ENCODE assay signal across 8 cellular contexts in the genomic region with DNA sequence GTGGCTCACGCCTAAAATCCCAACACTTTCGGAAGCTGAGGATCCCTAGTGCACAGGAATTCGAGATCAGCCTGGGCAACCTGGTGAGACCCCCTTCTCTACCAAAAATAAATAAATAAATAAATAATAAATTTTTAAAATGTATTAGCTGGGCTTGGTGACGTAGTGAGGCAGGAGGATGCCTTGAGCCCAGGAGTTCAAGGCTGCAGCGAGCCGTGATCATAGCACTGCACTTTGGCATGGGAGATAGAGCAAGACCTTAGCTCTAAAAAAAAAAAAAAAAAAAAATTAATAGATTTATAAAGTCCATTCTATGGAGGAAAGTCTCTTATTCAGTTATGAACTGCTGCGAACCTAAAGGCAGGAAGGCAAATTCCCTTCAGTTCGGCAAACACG. TPM values are rescaled to one million over a fixed set of nuclear protein-coding genes. Genes with fewer than 3 reads are reported as not detected.
DNase-seq lines count a peak whose midpoint lies in the region; ATAC-seq and TF ChIP-seq lines count a peak whose summit lies in the region.

No MANE protein-coding gene starts in this region.

- TF ChIP-seq CTCF in ascending aorta (IDR thresholded peaks at IDR 0.05) (no peak), right lobe of liver (IDR thresholded peaks at IDR 0.05) (no peak), thyroid gland (IDR thresholded peaks at IDR 0.05) (no peak), GM20000 (IDR thresholded peaks at IDR 0.05; ENCODE audit: extremely low read depth, missing control alignments) (no peak)

- H3K4me3 ChIP-seq in ascending aorta (peak overlapping the region; percentile 96 to 98), right lobe of liver (peak overlapping the region; percentile 57 to 90 (median 75)), thyroid gland (replicated peaks in 1 of 3) (peak overlapping the region; percentile 86 to 98 (median 98))

- no peaks in the 10 kb centered on the region for H3K27me3 ChIP-seq in ascending aorta
- no peaks in the 10 kb centered on the region for H3K27me3 ChIP-seq in right lobe of liver
- no peaks in the 10 kb centered on the region for H3K27me3 ChIP-seq in thyroid gland

- peaks cover 0 to 20% of the 10 kb centered on the region in 2 donors for H3K4me1 ChIP-seq in ascending aorta
- peaks cover 0 to 27% (median 2%) of the 10 kb centered on the region in 4 donors for H3K4me1 ChIP-seq in right lobe of liver
- H3K4me1 ChIP-seq in thyroid gland, result peaks cover 5 to 13% of the 10 kb centered on the region in 2 donors

- peak overlapping the region; percentile 84 for H3K27ac Mint-ChIP-seq in activated CD8-positive, alpha-beta memory T cell treated with anti-CD3 and anti-CD28 coated beads, Interleukin-2, amount 10 ng/mL, durations not matched to agents 7 days and 5 days

- no peaks in the 10 kb centered on the region for H3K36me3 ChIP-seq in ascending aorta
- H3K36me3 ChIP-seq in right lobe of liver, result no peaks in the 10 kb centered on the region
- H3K36me3 ChIP-seq in thyroid gland, result no peaks in the 10 kb centered on the region

- H3K36me3 Mint-ChIP-seq in activated CD8-positive, alpha-beta memory T cell treated with anti-CD3 and anti-CD28 coated beads, Interleukin-2, amount 10 ng/mL, durations not matched to agents 7 days and 5 days, result no peaks in the 10 kb centered on the region

- no peak for TF ChIP-seq POLR2A in right lobe of liver (IDR thresholded peaks at IDR 0.05)
- no peak for TF ChIP-seq POLR2A in thyroid gland (IDR thresholded peaks at IDR 0.05)

- no peaks in the 10 kb centered on the region for H3K9me3 Mint-ChIP-seq in activated CD8-positive, alpha-beta memory T cell treated with anti-CD3 and anti-CD28 coated beads, Interleukin-2, amount 10 ng/mL, durations not matched to agents 7 days and 5 days (ENCODE audit: low read depth)

- H3K4me1 Mint-ChIP-seq in activated CD8-positive, alpha-beta memory T cell treated with anti-CD3 and anti-CD28 coated beads, Interleukin-2, amount 10 ng/mL, durations not matched to agents 7 days and 5 days, result peaks cover 12% of the 10 kb centered on the region

- 30% methylated on average over 9 of the region's 9 CpGs for WGBS in right lobe of liver (ENCODE audit: insufficient coverage, low coverage, low lambda C conversion rate, missing lambda C conversion rate)
- WGBS in thyroid gland, 2 donors, result 40 to 41% methylated on average over 9 of the region's 9 CpGs

- H3K4me3 Mint-ChIP-seq in activated CD8-positive, alpha-beta memory T cell treated with anti-CD3 and anti-CD28 coated beads, Interleukin-2, amount 10 ng/mL, durations not matched to agents 7 days and 5 days, result peak overlapping the region; percentile 97

- no peak for DNase-seq in activated CD8-positive, alpha-beta memory T cell treated with anti-CD3 and anti-CD28 coated beads, Interleukin-2, amount 10 ng/mL, durations not matched to agents 7 days and 5 days
- DNase-seq in activated CD8-positive, alpha-beta memory T cell treated with anti-CD3 and anti-CD28 coated beads for 24 hours, result no peak
- no peak for DNase-seq in ascending aorta (ENCODE audit: low spot score in 2 of 2)
- no peak for DNase-seq in right lobe of liver
- peak; percentile 6 to 27 for DNase-seq in thyroid gland
- no peak for DNase-seq in OCI-M2 (lab: John Stamatoyannopoulos, UW; ENCODE audit: unreplicated experiment)
- no peak for DNase-seq in GM20000 (ENCODE audit: low spot score)

- H3K27ac ChIP-seq in ascending aorta (peak overlapping the region; percentile 92 to 93), right lobe of liver (peak overlapping the region; percentile 81 to 87 (median 85)), thyroid gland (peak overlapping the region; percentile 91 to 100 (median 95))

- no peak for ATAC-seq in activated CD8-positive, alpha-beta memory T cell treated with anti-CD3 and anti-CD28 coated beads, Interleukin-2, amount 10 ng/mL, durations not matched to agents 7 days and 5 days
- ATAC-seq in right lobe of liver (no peak), HG03108 (IDR thresholded peaks at IDR 0.05; ENCODE audit: unreplicated experiment) (no peak)

- H3K27me3 Mint-ChIP-seq in activated CD8-positive, alpha-beta memory T cell treated with anti-CD3 and anti-CD28 coated beads, Interleukin-2, amount 10 ng/mL, durations not matched to agents 7 days and 5 days, result peaks cover 4% of the 10 kb centered on the region

- intact Hi-C loops in ascending aorta (cut with DNase I), result loop anchor here (2.0 to 5.0 kb wide), 3 partner anchors 36 to 1921 kb away; partner anchors contain the start of genes PHTF2 and TMEM60
- intact Hi-C loops in right lobe of liver (cut with DNase I), result no loop called here
- intact Hi-C loops in thyroid gland (cut with DNase I), result loop anchor here (10.0 kb wide), 1 partner anchor 81 kb away; no protein-coding TSS in a partner anchor

- CTCF ChIA-PET in activated CD8-positive, alpha-beta memory T cell treated with anti-CD3 and anti-CD28 coated beads, Interleukin-2, amount 10 ng/mL, durations not matched to agents 7 days and 5 days (lab: Charles Lee), result interaction anchor here (0.8 kb wide), 1 partner anchor 164 kb away, joined by 3 read pairs; no protein-coding TSS in a partner anchor

- no peaks in the 10 kb centered on the region for H3K9me3 ChIP-seq in ascending aorta
- H3K9me3 ChIP-seq in right lobe of liver, result no peaks in the 10 kb centered on the region
- H3K9me3 ChIP-seq in thyroid gland, result no peaks in the 10 kb centered on the region

RNA-seq across cellular contexts. Expression of gene PTPN12, which starts 1.1 kb away (rescaled TPM):
- 10 to 100 TPM; 20.6 to 20.8 TPM for total RNA-seq in activated CD8-positive, alpha-beta memory T cell treated with anti-CD3 and anti-CD28 coated beads, Interleukin-2, amount 10 ng/mL, durations not matched to agents 7 days and 5 days
- total RNA-seq in ascending aorta (57.4 TPM), right lobe of liver (10 to 100 TPM; 14.8 to 44.0 (median 27.3) TPM), thyroid gland (10 to 100 TPM; 58.5 to 72.6 (median 71.0) TPM)

Comparison
In these comparisons a context has a peak if more than half of its experiments do, and no peak if none do; other contexts are left out.
1. DNase-seq: peak in thyroid gland (2 of 2); none in activated CD8-positive, alpha-beta memory T cell treated with anti-CD3 and anti-CD28 coated beads, Interleukin-2, amount 10 ng/mL, durations not matched to agents 7 days and 5 days (single experiment), activated CD8-positive, alpha-beta memory T cell treated with anti-CD3 and anti-CD28 coated beads for 24 hours (single experiment), ascending aorta (0 of 2), right lobe of liver (0 of 3), OCI-M2 (single experiment) and GM20000 (single experiment).
2. intact Hi-C loops: an anchor here in ascending aorta (2.0 to 5.0 kb wide) and thyroid gland (10.0 kb wide); none called in right lobe of liver.
3. Peak in every context shown above with its lines, with median percentiles within 50 percentile points of each other: H3K27ac ChIP-seq and H3K4me3 ChIP-seq.